In genomic region chrX:2452317-2452784, GRCh38 we compare ENCODE assay signal across 23 cellular contexts.
"Had no signal": no experiment of that assay in that cellular context is flagged by ENCODE, and none has a peak within 500 bp of the region (broad histone marks: within the 10 kb centered on the region; RNA-seq: fewer than 3 reads in every experiment).

No MANE protein-coding gene starts in this region.

- H3K4me1 ChIP-seq: adrenal gland, Peyer's patch, SJCRH30 had no signal

- H3K27ac ChIP-seq: adrenal gland, Peyer's patch, RWPE1, SJCRH30, VCaP had no signal

- ATAC-seq: activated CD4-positive, CD25-positive, alpha-beta regulatory T cell treated with anti-CD3 and anti-CD28 coated beads, Interleukin-2, amount 50 U/mL, for 24 hours; activated CD8-positive, alpha-beta T cell treated with anti-CD3 and anti-CD28 coated beads for 36 hours had no signal

- H3K9me3 ChIP-seq: adrenal gland, Peyer's patch, SJCRH30, SK-N-SH had no signal

- H3K36me3 ChIP-seq: adrenal gland, Peyer's patch, SJCRH30 had no signal

- H3K4me3 ChIP-seq: adrenal gland, Peyer's patch, SJCRH30 had no signal

- H3K27me3 ChIP-seq: adrenal gland, Peyer's patch, SJCRH30 had no signal

- H3K4me2 ChIP-seq: SK-N-SH had no signal

- DNase-seq: activated CD4-positive, alpha-beta T cell treated with anti-CD3 and anti-CD28 coated beads for 4 hours; activated CD8-positive, alpha-beta memory T cell treated with anti-CD3 and anti-CD28 coated beads, Interleukin-2, amount 50 U/mL, for 4 hours; activated CD8-positive, alpha-beta T cell treated with anti-CD3 and anti-CD28 coated beads for 36 hours; activated naive CD4-positive, alpha-beta T cell treated with anti-CD3 and anti-CD28 coated beads, Interleukin-2, amount 50 U/mL, for 16 hours; activated naive CD8-positive, alpha-beta T cell treated with anti-CD3 and anti-CD28 coated beads, Interleukin-2, amount 10 ng/mL, durations not matched to agents 7 days and 5 days; adrenal gland; anterior cingulate cortex; caudate nucleus; NCI-H1092; NCI-H1417 treated with DMSO at 0.1 percent for 48 hours; NCI-H1694; NCI-H2029; NCI-H510A treated with DMSO at 0.1 percent for 48 hours; NCI-H69; NK-92 treated with Interleukin-12 subunit alpha and Interleukin-12 subunit beta, amount 100 ng/mL, for 24 hours; Peyer's patch; Right ventricle myocardium superior; SJCRH30; SK-N-SH; T-helper 1 cell had no signal
